ENCODE assay signal across 17 cellular contexts in genomic region chr3:71361346-71361745, GRCh38.
DNase-seq lines count a peak whose midpoint lies in the region; ATAC-seq, FAIRE-seq and TF ChIP-seq lines count a peak whose summit lies in the region.
"Had no signal": no experiment of that assay in that cellular context is flagged by ENCODE, and none has a peak within 500 bp of the region (broad histone marks: within the 10 kb centered on the region; RNA-seq: fewer than 3 reads in every experiment).

No MANE protein-coding gene starts in this region.

- intact Hi-C loops in activated CD8-positive, alpha-beta T cell treated with anti-CD3 and anti-CD28 coated beads for 36 hours (cut with micrococcal nuclease): no loop called here
- intact Hi-C loops in kidney (cut with DNase I): no loop called here

- no peak overlapping the region for H3K27ac ChIP-seq in kidney (ENCODE audit: low read depth in 2 of 2, low read length in 2 of 2)
- H3K27ac ChIP-seq: PC-9, SJSA1, upper lobe of left lung had no signal

- CTCF ChIA-PET in activated CD8-positive, alpha-beta T cell treated with anti-CD3 and anti-CD28 coated beads for 36 hours (lab: Charles Lee): interaction anchor here (0.7 to 2.9 kb wide), 6 partner anchors 11 to 49 kb away, joined by 3 to 12 read pairs (median 6); no protein-coding TSS in a partner anchor
- CTCF ChIA-PET in activated CD8-positive, alpha-beta T cell treated with anti-CD3 and anti-CD28 coated beads, Interleukin-2, amount 10 ng/mL, durations not matched to agents 7 days and 5 days (lab: Charles Lee): no interaction called here

- H3K36me3 Mint-ChIP-seq in activated CD8-positive, alpha-beta T cell treated with anti-CD3 and anti-CD28 coated beads for 36 hours (ENCODE audit: low read depth): peaks cover 8% of the 10 kb centered on the region
- H3K36me3 Mint-ChIP-seq in activated CD8-positive, alpha-beta T cell treated with anti-CD3 and anti-CD28 coated beads, Interleukin-2, amount 10 ng/mL, durations not matched to agents 7 days and 5 days (ENCODE audit: low read depth): no peaks in the 10 kb centered on the region
- no peaks in the 10 kb centered on the region for H3K36me3 Mint-ChIP-seq in T-helper 17 cell (ENCODE audit: low read depth)
- H3K36me3 Mint-ChIP-seq in stimulated activated memory B cell treated with anti-CD40 and anti-IgM and Interleukin-4, amounts not matched to agents 10 μg/mL and 1 μg/mL and 100 μg/mL, for 72 hours: no peaks in the 10 kb centered on the region
- H3K36me3 Mint-ChIP-seq: natural killer cell treated with Interleukin-12 subunit alpha and Interleukin-12 subunit beta and Interleukin-15 and Interleukin-18, amount 100 ng/mL, for 72 hours had no signal

- H3K4me1 Mint-ChIP-seq in activated CD8-positive, alpha-beta T cell treated with anti-CD3 and anti-CD28 coated beads for 36 hours (ENCODE audit: low read depth): peaks cover 83% of the 10 kb centered on the region
- peaks cover 48% of the 10 kb centered on the region for H3K4me1 Mint-ChIP-seq in activated CD8-positive, alpha-beta T cell treated with anti-CD3 and anti-CD28 coated beads, Interleukin-2, amount 10 ng/mL, durations not matched to agents 7 days and 5 days (ENCODE audit: low read depth)
- peaks cover 40% of the 10 kb centered on the region for H3K4me1 Mint-ChIP-seq in T-helper 17 cell
- peaks cover 73% of the 10 kb centered on the region for H3K4me1 Mint-ChIP-seq in stimulated activated memory B cell treated with anti-CD40 and anti-IgM and Interleukin-4, amounts not matched to agents 10 μg/mL and 1 μg/mL and 100 μg/mL, for 72 hours

- H3K4me1 ChIP-seq in kidney (ENCODE audit: control insufficient read depth in 1 of 2, insufficient read depth in 1 of 2, low read depth in 1 of 2, low read length in 2 of 2): no peaks in the 10 kb centered on the region
- H3K4me1 ChIP-seq: SJSA1, upper lobe of left lung had no signal

- TF ChIP-seq CTCF in activated CD8-positive, alpha-beta T cell treated with anti-CD3 and anti-CD28 coated beads for 36 hours (IDR thresholded peaks at IDR 0.05): no peak
- TF ChIP-seq CTCF in kidney (IDR thresholded peaks at IDR 0.05; ENCODE audit: borderline replicate concordance, extremely low read depth, insufficient read depth): no peak

- no peak overlapping the region for H3K4me3 Mint-ChIP-seq in activated CD8-positive, alpha-beta T cell treated with anti-CD3 and anti-CD28 coated beads for 36 hours
- no peak overlapping the region for H3K4me3 Mint-ChIP-seq in activated CD8-positive, alpha-beta T cell treated with anti-CD3 and anti-CD28 coated beads, Interleukin-2, amount 10 ng/mL, durations not matched to agents 7 days and 5 days
- H3K4me3 Mint-ChIP-seq in T-helper 17 cell: no peak overlapping the region
- H3K4me3 Mint-ChIP-seq in stimulated activated memory B cell treated with anti-CD40 and anti-IgM and Interleukin-4, amounts not matched to agents 10 μg/mL and 1 μg/mL and 100 μg/mL, for 72 hours: no peak overlapping the region

- no peak for FAIRE-seq in kidney (lab: Jason Lieb, UNC)

- ATAC-seq in activated CD8-positive, alpha-beta T cell treated with anti-CD3 and anti-CD28 coated beads for 36 hours: no peak
- no peak for ATAC-seq in activated CD8-positive, alpha-beta T cell treated with anti-CD3 and anti-CD28 coated beads, Interleukin-2, amount 10 ng/mL, durations not matched to agents 7 days and 5 days
- ATAC-seq in T-helper 17 cell (no peak), HG03354 (IDR thresholded peaks at IDR 0.05; ENCODE audit: poor library complexity, severe bottlenecking, unreplicated experiment) (no peak)
- ATAC-seq in stimulated activated memory B cell treated with anti-CD40 and anti-IgM and Interleukin-4, amounts not matched to agents 10 μg/mL and 1 μg/mL and 100 μg/mL, for 72 hours: no peak

- H3K9me3 ChIP-seq in T-helper 17 cell (ENCODE audit: control insufficient read depth, low read length, poor library complexity, severe bottlenecking) (no peaks in the 10 kb centered on the region), kidney (ENCODE audit: control insufficient read depth in 1 of 2, low read length in 2 of 2) (no peaks in the 10 kb centered on the region)
- H3K9me3 ChIP-seq: SJSA1, upper lobe of left lung had no signal

- DNase-seq in activated CD8-positive, alpha-beta T cell treated with anti-CD3 and anti-CD28 coated beads for 36 hours: no peak
- DNase-seq in activated CD8-positive, alpha-beta T cell treated with anti-CD3 and anti-CD28 coated beads, Interleukin-2, amount 10 ng/mL, durations not matched to agents 7 days and 5 days: no peak
- DNase-seq in T-helper 17 cell (no peak), kidney (no peak), NCI-H1105 (lab: John Stamatoyannopoulos, UW) (no peak), NCI-H524 (lab: John Stamatoyannopoulos, UW) (no peak)
- DNase-seq: activated CD4-positive, CD25-positive, alpha-beta regulatory T cell treated with anti-CD3 and anti-CD28 coated beads, Interleukin-2, amount 50 U/mL, for 72 hours; glutamatergic neuron; MM.1S; NCI-H524 treated with DMSO at 0.1 percent for 48 hours; PC-9; upper lobe of left lung had no signal

- peak overlapping the region; percentile 45 to 57 for H3K4me3 ChIP-seq in kidney (ENCODE audit: low read length in 2 of 2)
- H3K4me3 ChIP-seq: lung, PC-9, SJSA1, upper lobe of left lung had no signal

- H3K9ac ChIP-seq in kidney (ENCODE audit: low read length in 2 of 2): no peak overlapping the region

- no peaks in the 10 kb centered on the region for H3K9me3 Mint-ChIP-seq in activated CD8-positive, alpha-beta T cell treated with anti-CD3 and anti-CD28 coated beads for 36 hours
- no peaks in the 10 kb centered on the region for H3K9me3 Mint-ChIP-seq in activated CD8-positive, alpha-beta T cell treated with anti-CD3 and anti-CD28 coated beads, Interleukin-2, amount 10 ng/mL, durations not matched to agents 7 days and 5 days (ENCODE audit: insufficient read depth)
- H3K9me3 Mint-ChIP-seq in stimulated activated memory B cell treated with anti-CD40 and anti-IgM and Interleukin-4, amounts not matched to agents 10 μg/mL and 1 μg/mL and 100 μg/mL, for 72 hours: no peaks in the 10 kb centered on the region
- H3K9me3 Mint-ChIP-seq: natural killer cell treated with Interleukin-12 subunit alpha and Interleukin-12 subunit beta and Interleukin-15 and Interleukin-18, amount 100 ng/mL, for 72 hours had no signal

- no peaks in the 10 kb centered on the region for H3K36me3 ChIP-seq in kidney (ENCODE audit: control insufficient read depth in 1 of 2, insufficient read depth in 2 of 2, low read length in 2 of 2)
- H3K36me3 ChIP-seq: SJSA1 had no signal

- H3K27ac Mint-ChIP-seq in activated CD8-positive, alpha-beta T cell treated with anti-CD3 and anti-CD28 coated beads for 36 hours: peak overlapping the region; percentile 86
- no peak overlapping the region for H3K27ac Mint-ChIP-seq in activated CD8-positive, alpha-beta T cell treated with anti-CD3 and anti-CD28 coated beads, Interleukin-2, amount 10 ng/mL, durations not matched to agents 7 days and 5 days
- H3K27ac Mint-ChIP-seq in T-helper 17 cell: peak overlapping the region; percentile 77
- H3K27ac Mint-ChIP-seq in stimulated activated memory B cell treated with anti-CD40 and anti-IgM and Interleukin-4, amounts not matched to agents 10 μg/mL and 1 μg/mL and 100 μg/mL, for 72 hours: peak overlapping the region; percentile 93

- POLR2A ChIA-PET in activated CD8-positive, alpha-beta T cell treated with anti-CD3 and anti-CD28 coated beads for 36 hours (lab: Charles Lee): interaction anchor here (0.9 to 6.5 kb wide), 8 partner anchors 12 to 299 kb away, joined by 3 to 41 read pairs (median 10); no protein-coding TSS in a partner anchor
- POLR2A ChIA-PET in activated CD8-positive, alpha-beta T cell treated with anti-CD3 and anti-CD28 coated beads, Interleukin-2, amount 10 ng/mL, durations not matched to agents 7 days and 5 days (lab: Charles Lee): interaction anchor here (0.8 kb wide), 1 partner anchor 1147 kb away, joined by 3 read pairs; no protein-coding TSS in a partner anchor

- H3K27me3 Mint-ChIP-seq in activated CD8-positive, alpha-beta T cell treated with anti-CD3 and anti-CD28 coated beads for 36 hours: no peaks in the 10 kb centered on the region
- H3K27me3 Mint-ChIP-seq in activated CD8-positive, alpha-beta T cell treated with anti-CD3 and anti-CD28 coated beads, Interleukin-2, amount 10 ng/mL, durations not matched to agents 7 days and 5 days (ENCODE audit: low read depth): no peaks in the 10 kb centered on the region
- no peaks in the 10 kb centered on the region for H3K27me3 Mint-ChIP-seq in T-helper 17 cell
- H3K27me3 Mint-ChIP-seq in stimulated activated memory B cell treated with anti-CD40 and anti-IgM and Interleukin-4, amounts not matched to agents 10 μg/mL and 1 μg/mL and 100 μg/mL, for 72 hours: no peaks in the 10 kb centered on the region
- H3K27me3 Mint-ChIP-seq: natural killer cell treated with Interleukin-12 subunit alpha and Interleukin-12 subunit beta and Interleukin-15 and Interleukin-18, amount 100 ng/mL, for 72 hours had no signal
